ENCODE assay signal across 8 cellular contexts in the genomic region with DNA sequence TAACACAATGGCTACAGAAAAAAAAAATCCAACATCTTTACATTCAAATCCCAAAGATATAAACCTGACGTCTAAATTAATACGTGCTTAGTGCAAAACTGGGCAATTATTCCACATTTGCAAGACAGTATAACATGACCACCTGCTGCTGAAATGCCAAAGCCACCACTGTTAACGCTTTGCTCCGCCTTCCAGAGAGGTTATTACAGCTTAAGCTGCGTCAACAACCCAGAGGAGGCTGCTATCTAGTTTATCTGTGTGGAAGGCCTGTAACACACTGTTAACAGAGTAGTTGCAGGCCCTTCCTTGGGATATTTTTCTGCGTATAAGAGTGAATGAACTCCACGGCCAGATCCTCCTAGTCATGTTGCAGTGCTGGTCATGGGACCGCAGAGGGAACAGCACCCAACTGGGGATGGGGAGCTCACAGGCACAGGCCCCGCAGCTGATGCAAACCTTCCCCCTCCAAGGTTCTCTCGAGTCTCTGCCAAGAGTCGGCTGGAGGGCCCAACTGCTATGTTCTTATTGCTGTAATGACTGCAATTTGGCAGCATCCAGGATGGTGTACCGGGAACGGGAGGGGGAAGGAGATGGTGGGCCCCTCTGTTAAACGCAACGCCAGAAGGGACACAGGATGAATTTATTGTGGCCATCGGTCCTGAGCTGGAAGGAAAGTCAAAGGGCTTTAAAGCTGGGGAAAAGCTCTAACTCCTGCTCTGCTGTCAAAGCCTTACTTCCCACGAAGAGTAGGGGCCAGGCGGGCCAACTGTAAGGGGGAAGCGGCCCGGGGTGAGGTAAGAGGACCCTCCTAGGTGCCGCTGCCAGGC. TPM values are rescaled to one million over a fixed set of nuclear protein-coding genes. Genes with fewer than 3 reads are reported as not detected.
DNase-seq lines count a peak whose midpoint lies in the region; ATAC-seq and TF ChIP-seq lines count a peak whose summit lies in the region.

No MANE protein-coding gene starts in this region.

- peak overlapping the region; percentile 91 for H3K4me2 ChIP-seq in PC-9

- peak; percentile 57 for DNase-seq in D341Med (ENCODE audit: low spot score)
- peak; percentile 64 for DNase-seq in KBM-7
- peak in 1 of 2 experiments; percentile 25 for DNase-seq in PC-9
- DNase-seq in activated naive CD4-positive, alpha-beta T cell treated with anti-CD3 and anti-CD28 coated beads, Interleukin-2, amount 10 ng/mL, durations not matched to agents 7 days and 5 days = peak; percentile 56
- DNase-seq in glutamatergic neuron = peak; percentile 37
- DNase-seq in omental fat pad (ENCODE audit: low spot score) = no peak
- DNase-seq in GM19240 (ENCODE audit: insufficient read length, low spot score) = no peak

- H3K36me3 ChIP-seq in PC-9 (ENCODE audit: low read depth) = 0 out of 2 replicates have a peak, but pooled peaks cover 9% of the 10 kb centered on the region

- H3K27ac Mint-ChIP-seq in activated naive CD4-positive, alpha-beta T cell treated with anti-CD3 and anti-CD28 coated beads, Interleukin-2, amount 10 ng/mL, durations not matched to agents 7 days and 5 days = peak overlapping the region; percentile 99
- peak overlapping the region; percentile 98 for H3K27ac Mint-ChIP-seq in glutamatergic neuron (ENCODE audit: unreplicated experiment)

- CTCF ChIA-PET in PC-9 (lab: Charles Lee) = interaction anchor here (0.5 to 2.4 kb wide), 6 partner anchors 9 to 481 kb away, joined by 3 to 14 read pairs (median 4); a partner anchor contains a TSS
- CTCF ChIA-PET in activated naive CD4-positive, alpha-beta T cell treated with anti-CD3 and anti-CD28 coated beads, Interleukin-2, amount 10 ng/mL, durations not matched to agents 7 days and 5 days (lab: Charles Lee) = interaction anchor here (0.7 to 7.0 kb wide), 22 partner anchors 8 to 482 kb away, joined by 3 to 140 read pairs (median 4); a partner anchor contains a TSS

- H3K36me3 Mint-ChIP-seq in activated naive CD4-positive, alpha-beta T cell treated with anti-CD3 and anti-CD28 coated beads, Interleukin-2, amount 10 ng/mL, durations not matched to agents 7 days and 5 days = peaks cover 26% of the 10 kb centered on the region
- H3K36me3 Mint-ChIP-seq in glutamatergic neuron (ENCODE audit: unreplicated experiment) = no peaks in the 10 kb centered on the region

- intact Hi-C loops in PC-9 (cut with micrococcal nuclease; ENCODE audit: unreplicated experiment) = loop anchor here (2.0 to 10.0 kb wide), 4 partner anchors 29 to 1475 kb away; a partner anchor contains a TSS

- H3K79me2 ChIP-seq in PC-9 (ENCODE audit: low read depth) = peaks cover 39% of the 10 kb centered on the region

- H3K4me1 Mint-ChIP-seq in activated naive CD4-positive, alpha-beta T cell treated with anti-CD3 and anti-CD28 coated beads, Interleukin-2, amount 10 ng/mL, durations not matched to agents 7 days and 5 days = peaks cover 55% of the 10 kb centered on the region
- no peaks in the 10 kb centered on the region for H3K4me1 Mint-ChIP-seq in glutamatergic neuron (ENCODE audit: low read depth, unreplicated experiment)

- H4K20me1 ChIP-seq in PC-9 (ENCODE audit: insufficient read depth) = no peaks in the 10 kb centered on the region

- peaks cover 45% of the 10 kb centered on the region for H3K4me1 ChIP-seq in PC-9 (replicated peaks; ENCODE audit: insufficient read depth)

- H3K27ac ChIP-seq in PC-9 = peak overlapping the region; percentile 48

- peak overlapping the region; percentile 91 for H3K4me3 Mint-ChIP-seq in activated naive CD4-positive, alpha-beta T cell treated with anti-CD3 and anti-CD28 coated beads, Interleukin-2, amount 10 ng/mL, durations not matched to agents 7 days and 5 days
- peak overlapping the region; percentile 87 for H3K4me3 Mint-ChIP-seq in glutamatergic neuron (ENCODE audit: unreplicated experiment)

- peak overlapping the region; percentile 77 for H2AFZ ChIP-seq in PC-9

- ATAC-seq in GM21528 (IDR thresholded peaks at IDR 0.05; ENCODE audit: low FRiP score, unreplicated experiment) = peak; percentile 22
- peak; percentile 2 for ATAC-seq in omental fat pad (ENCODE audit: low FRiP score)

- peak overlapping the region; percentile 75 for H3K4me3 ChIP-seq in PC-9

- in situ Hi-C loops in KBM-7 (cut with MboI; ENCODE audit: low pct_unique_long_range_greater_than_20kb, low sequenced_read_pairs) = loop anchor here (10.0 kb wide), 1 partner anchor 185 kb away; no protein-coding TSS in a partner anchor

- no peaks in the 10 kb centered on the region for H3K9me3 Mint-ChIP-seq in activated naive CD4-positive, alpha-beta T cell treated with anti-CD3 and anti-CD28 coated beads, Interleukin-2, amount 10 ng/mL, durations not matched to agents 7 days and 5 days
- peaks cover 12% of the 10 kb centered on the region for H3K9me3 Mint-ChIP-seq in glutamatergic neuron (ENCODE audit: unreplicated experiment)

- no peaks in the 10 kb centered on the region for H3K27me3 Mint-ChIP-seq in activated naive CD4-positive, alpha-beta T cell treated with anti-CD3 and anti-CD28 coated beads, Interleukin-2, amount 10 ng/mL, durations not matched to agents 7 days and 5 days
- H3K27me3 Mint-ChIP-seq in glutamatergic neuron (ENCODE audit: unreplicated experiment) = peaks cover 5% of the 10 kb centered on the region

- POLR2A ChIA-PET in PC-9 (lab: Charles Lee; ENCODE audit: unreplicated experiment) = interaction anchor here (0.6 to 1.3 kb wide), 6 partner anchors 135 to 197 kb away, joined by 3 to 9 read pairs (median 5); a partner anchor contains a TSS

- H3K27me3 ChIP-seq in PC-9 (ENCODE audit: insufficient read depth, low read depth) = no peaks in the 10 kb centered on the region

- no peaks in the 10 kb centered on the region for H3K9me2 ChIP-seq in PC-9 (ENCODE audit: insufficient read depth)

- BruUV-seq in PC-9 (replicated peaks; lab: Mats Ljungman, UMichigan) = TSS peak; percentile 84

- H3K9me3 ChIP-seq in PC-9 (ENCODE audit: insufficient read depth, low read depth) = no peaks in the 10 kb centered on the region

- H3F3A ChIP-seq in PC-9 (ENCODE audit: insufficient read depth, low read depth) = peaks cover 34% of the 10 kb centered on the region

- TF ChIP-seq CTCF in PC-9 (conservative IDR thresholded peaks at IDR 0.05) (no peak), glutamatergic neuron (IDR thresholded peaks at IDR 0.05; ENCODE audit: partially characterized antibody, unreplicated experiment) (no peak), omental fat pad (IDR thresholded peaks at IDR 0.05) (no peak)

RNA-seq across cellular contexts. Expression of a gene that starts 1.0 kb away (rescaled TPM):
- total RNA-seq in PC-9 (2021) (47.6 and 51.0 TPM in 2 replicates), glutamatergic neuron (ENCODE audit: unreplicated experiment) (23.5 TPM), omental fat pad (100 to 1,000 TPM in 1 of 4 donors, 10 to 100 TPM in 3; 35.3 to 137 (median 53.1) TPM)

RNA-seq across cellular contexts. Expression of a gene that starts 40.4 kb away (rescaled TPM):
- total RNA-seq in PC-9 (2021) (0.15 TPM in 1 of 2 replicates, not detected in the other), glutamatergic neuron (ENCODE audit: unreplicated experiment) (2.1 TPM), omental fat pad (1 to 10 TPM in 3 of 4 donors, under 1 TPM in 1; 0.24 to 3.2 (median 1.5) TPM)

Comparison
In these comparisons a context has a peak if more than half of its experiments do, and no peak if none do; other contexts are left out.
1. DNase-seq: peak in D341Med (single experiment), KBM-7 (single experiment), activated naive CD4-positive, alpha-beta T cell treated with anti-CD3 and anti-CD28 coated beads, Interleukin-2, amount 10 ng/mL, durations not matched to agents 7 days and 5 days (single experiment) and glutamatergic neuron (single experiment); none in omental fat pad (single experiment) and GM19240 (single experiment).